20 cellular contexts compared by ENCODE assay signal in genomic region chr9:86342269-86342668, GRCh38.
"Had no signal": no experiment of that assay in that cellular context is flagged by ENCODE, and none has a peak within 500 bp of the region (broad histone marks: within the 10 kb centered on the region; RNA-seq: fewer than 3 reads in every experiment).

No MANE protein-coding gene starts in this region.

- H3K27me3 ChIP-seq: adrenal gland, breast epithelium had no signal

- H3K4me3 Mint-ChIP-seq: activated B cell treated with CpG ODN at 0.5 μM for 24 hours; activated CD4-positive, alpha-beta memory T cell treated with anti-CD3 and anti-CD28 coated beads, Interleukin-2, amount 10 ng/mL, durations not matched to agents 7 days and 5 days; activated naive CD8-positive, alpha-beta T cell treated with anti-CD3 and anti-CD28 coated beads, Interleukin-2, amount 10 ng/mL, durations not matched to agents 7 days and 5 days; T-helper 1 cell treated with Interleukin-12 subunit alpha and Interleukin-12 subunit beta and Interleukin-4 antibody, amounts not matched to agents 30 μg/mL and 1 μg/mL, for 36 hours had no signal

- H3K9me3 ChIP-seq: adrenal gland, breast epithelium had no signal

- H3K9me3 Mint-ChIP-seq: activated B cell treated with CpG ODN at 0.5 μM for 24 hours; activated CD4-positive, alpha-beta memory T cell treated with anti-CD3 and anti-CD28 coated beads, Interleukin-2, amount 10 ng/mL, durations not matched to agents 7 days and 5 days; activated naive CD8-positive, alpha-beta T cell treated with anti-CD3 and anti-CD28 coated beads, Interleukin-2, amount 10 ng/mL, durations not matched to agents 7 days and 5 days; T-helper 1 cell treated with Interleukin-12 subunit alpha and Interleukin-12 subunit beta and Interleukin-4 antibody, amounts not matched to agents 30 μg/mL and 1 μg/mL, for 36 hours had no signal

- DNase-seq: activated B cell treated with CpG ODN at 0.5 μM for 24 hours; activated CD4-positive, alpha-beta memory T cell treated with anti-CD3 and anti-CD28 coated beads, Interleukin-2, amount 10 ng/mL, durations not matched to agents 7 days and 5 days; activated CD4-positive, alpha-beta T cell treated with anti-CD3 and anti-CD28 coated beads, Interleukin-2, amount 50 U/mL, for 1 hour; activated naive CD4-positive, alpha-beta T cell treated with anti-CD3 and anti-CD28 coated beads, Interleukin-2, amount 50 U/mL, for 16 hours; activated naive CD8-positive, alpha-beta T cell treated with anti-CD3 and anti-CD28 coated beads, Interleukin-2, amount 10 ng/mL, durations not matched to agents 7 days and 5 days; activated T-cell treated with anti-CD3 and anti-CD28 coated beads for 4 hours; adrenal gland; aorta; caudate nucleus; Kasumi-1; NCI-H1105 treated with DMSO at 0.1 percent for 48 hours; NCI-H1436 treated with DMSO at 0.1 percent for 48 hours; NCI-H187; NCI-H2081; NCI-H510A treated with DMSO at 0.1 percent for 48 hours; NCI-H69; T-helper 9 cell had no signal

- H3K27ac ChIP-seq: adrenal gland, breast epithelium, coronary artery had no signal

- H3K36me3 ChIP-seq: breast epithelium had no signal

- H3K27ac Mint-ChIP-seq: activated CD4-positive, alpha-beta memory T cell treated with anti-CD3 and anti-CD28 coated beads, Interleukin-2, amount 10 ng/mL, durations not matched to agents 7 days and 5 days; T-helper 1 cell treated with Interleukin-12 subunit alpha and Interleukin-12 subunit beta and Interleukin-4 antibody, amounts not matched to agents 30 μg/mL and 1 μg/mL, for 36 hours had no signal

- H3K4me1 ChIP-seq: breast epithelium had no signal

- H3K27me3 Mint-ChIP-seq: activated B cell treated with CpG ODN at 0.5 μM for 24 hours; activated CD4-positive, alpha-beta memory T cell treated with anti-CD3 and anti-CD28 coated beads, Interleukin-2, amount 10 ng/mL, durations not matched to agents 7 days and 5 days; activated naive CD8-positive, alpha-beta T cell treated with anti-CD3 and anti-CD28 coated beads, Interleukin-2, amount 10 ng/mL, durations not matched to agents 7 days and 5 days had no signal

- H3K4me3 ChIP-seq: adrenal gland, breast epithelium, coronary artery had no signal
